ENCODE assay signal across 18 cellular contexts in the genomic region with DNA sequence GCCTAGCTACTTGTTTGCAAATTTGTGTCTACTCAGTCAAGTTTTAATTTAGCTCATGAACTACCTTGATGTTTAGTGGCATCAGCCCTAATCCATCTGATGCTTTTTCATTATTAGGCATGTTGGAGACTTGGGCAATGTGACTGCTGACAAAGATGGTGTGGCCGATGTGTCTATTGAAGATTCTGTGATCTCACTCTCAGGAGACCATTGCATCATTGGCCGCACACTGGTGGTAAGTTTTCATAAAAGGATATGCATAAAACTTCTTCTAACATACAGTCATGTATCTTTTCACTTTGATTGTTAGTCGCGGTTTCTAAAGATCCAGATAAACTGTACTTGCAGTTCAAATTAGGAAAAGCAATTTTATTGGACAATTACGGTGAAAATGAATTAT. TPM values are rescaled to one million over a fixed set of nuclear protein-coding genes. Genes with fewer than 3 reads are reported as not detected.
DNase-seq lines count a peak whose midpoint lies in the region; FAIRE-seq and TF ChIP-seq lines count a peak whose summit lies in the region.
"Had no signal": no experiment of that assay in that cellular context is flagged by ENCODE, and none has a peak within 500 bp of the region (broad histone marks: within the 10 kb centered on the region; RNA-seq: fewer than 3 reads in every experiment).

No MANE protein-coding gene starts in this region.

- H3K27ac ChIP-seq in mammary epithelial cell (ENCODE audit: insufficient read depth, low read depth, low read length) = no peak overlapping the region
- no peak overlapping the region for H3K27ac ChIP-seq in breast epithelium
- peak overlapping the region; percentile 14 for H3K27ac ChIP-seq in OCI-LY7 (ENCODE audit: low read depth, low read length, poor library complexity, severe bottlenecking)
- peak overlapping the region; percentile 53 for H3K27ac ChIP-seq in epithelial cell of prostate

- H3K27ac Mint-ChIP-seq in CD14-positive monocyte = peak overlapping the region in 1 of 7 donors; percentile 13
- H3K27ac Mint-ChIP-seq: activated naive CD4-positive, alpha-beta T cell treated with anti-CD3 and anti-CD28 coated beads, Interleukin-2, amount 50 U/mL, for 72 hours had no signal

- CTCF ChIA-PET in mammary epithelial cell (lab: Charles Lee; ENCODE audit: low non-redundant PET) = no interaction called here
- CTCF ChIA-PET in OCI-LY7 (lab: Charles Lee; ENCODE audit: unreplicated experiment) = no interaction called here

- H3K9me3 ChIP-seq in mammary epithelial cell (replicated peaks; ENCODE audit: insufficient read depth, low read length) = no peaks in the 10 kb centered on the region
- H3K9me3 ChIP-seq in breast epithelium = no peaks in the 10 kb centered on the region
- H3K9me3 ChIP-seq in OCI-LY7 (ENCODE audit: low read length) = no peaks in the 10 kb centered on the region; the same call in 1 of the 2 replicates
- H3K9me3 ChIP-seq: gastroesophageal sphincter, upper lobe of left lung had no signal

- TF ChIP-seq CTCF in mammary epithelial cell (conservative IDR thresholded peaks at IDR 0.05 in 1 of 2, IDR thresholded peaks at IDR 0.05 in 1 of 2; ENCODE audit: extremely low read depth in 1 of 2, insufficient read depth in 1 of 2, low read depth in 1 of 2, low read length in 2 of 2) (no peak), breast epithelium (IDR thresholded peaks at IDR 0.05) (no peak), OCI-LY7 (conservative IDR thresholded peaks at IDR 0.05; ENCODE audit: low read length) (no peak), CD14-positive monocyte (IDR thresholded peaks at IDR 0.05) (no peak)

- TF ChIP-seq POLR2A in breast epithelium (IDR thresholded peaks at IDR 0.05) = no peak

- peaks cover 53 to 54% of the 10 kb centered on the region in 2 donors for H3K36me3 Mint-ChIP-seq in CD14-positive monocyte

- intact Hi-C loops in mammary epithelial cell (cut with micrococcal nuclease) (no loop called here), breast epithelium (cut with DNase I; ENCODE audit: low total_unique reads) (no loop called here), OCI-LY7 (cut with micrococcal nuclease; ENCODE audit: unreplicated experiment) (loop anchor here (5.0 kb wide), 2 partner anchors 35 to 110 kb away; no protein-coding TSS in a partner anchor), CD14-positive monocyte (cut with micrococcal nuclease) (no loop called here)

- no peaks in the 10 kb centered on the region for H3K9me2 ChIP-seq in OCI-LY7 (ENCODE audit: insufficient read depth, low read length)

- in situ Hi-C loops in mammary epithelial cell (cut with MboI; ENCODE audit: low sequenced_read_pairs in 2 of 2) = no loop called here

- no peak overlapping the region for H3K9ac ChIP-seq in mammary epithelial cell (ENCODE audit: insufficient read depth, low read length)

- peaks cover 19% of the 10 kb centered on the region for H3K36me3 ChIP-seq in mammary epithelial cell (ENCODE audit: insufficient read depth, low read length)
- no peaks in the 10 kb centered on the region for H3K36me3 ChIP-seq in breast epithelium
- peaks cover 98% of the 10 kb centered on the region for H3K36me3 ChIP-seq in OCI-LY7 (ENCODE audit: insufficient read depth, low read length)

- no peaks in the 10 kb centered on the region for H3K27me3 Mint-ChIP-seq in CD14-positive monocyte (ENCODE audit: low read depth in 3 of 3)

- H3K4me2 ChIP-seq in mammary epithelial cell (ENCODE audit: insufficient read depth, low read depth, low read length) = peak overlapping the region; percentile 17
- no peak overlapping the region for H3K4me2 ChIP-seq in OCI-LY7 (ENCODE audit: low read length)

- DNase-seq in mammary epithelial cell = no peak
- DNase-seq in breast epithelium (ENCODE audit: low spot score in 2 of 2) = no peak
- DNase-seq in OCI-LY7 (ENCODE audit: low spot score) = no peak
- no peak for DNase-seq in epithelial cell of prostate (ENCODE audit: low read depth, low spot score)
- no peak for DNase-seq in urothelium cell line (ENCODE audit: low spot score)
- no peak for DNase-seq in medulla oblongata (ENCODE audit: extremely low spot score)
- no peak for DNase-seq in NCI-H524 treated with DMSO at 0.1 percent for 48 hours (lab: John Stamatoyannopoulos, UW)
- no peak for DNase-seq in CD14-positive monocyte (ENCODE audit: low spot score)
- DNase-seq: DND-41; NK-92 treated with Interleukin-12 subunit alpha and Interleukin-12 subunit beta, amount 100 ng/mL, for 24 hours; SHP77 treated with DMSO at 0.1 percent for 48 hours; stimulated activated CD4-positive, alpha-beta T cell treated with anti-CD3 and anti-CD28 coated beads, Interleukin-4, amount 100 ng/mL, for 24 hours; T-helper 9 cell; upper lobe of left lung had no signal

- no peak overlapping the region for H2AFZ ChIP-seq in mammary epithelial cell (ENCODE audit: low read depth, low read length)
- no peak overlapping the region for H2AFZ ChIP-seq in OCI-LY7 (ENCODE audit: low read length)

- peaks cover 45% of the 10 kb centered on the region for H3K79me2 ChIP-seq in mammary epithelial cell (ENCODE audit: insufficient read depth, low read length)
- peaks cover 50% of the 10 kb centered on the region for H3K79me2 ChIP-seq in OCI-LY7 (ENCODE audit: insufficient read depth, low read depth, low read length)

- no peaks in the 10 kb centered on the region for H3K27me3 ChIP-seq in mammary epithelial cell (ENCODE audit: insufficient read depth, low read length)
- H3K27me3 ChIP-seq in breast epithelium = no peaks in the 10 kb centered on the region
- H3K27me3 ChIP-seq: gastroesophageal sphincter, upper lobe of left lung had no signal

- BruUV-seq in mammary epithelial cell (replicated peaks; lab: Mats Ljungman, UMichigan) (no TSS peak), OCI-LY7 (replicated peaks; lab: Mats Ljungman, UMichigan) (no TSS peak)

- H3K9me3 Mint-ChIP-seq in CD14-positive monocyte = no peaks in the 10 kb centered on the region
- H3K9me3 Mint-ChIP-seq: activated naive CD4-positive, alpha-beta T cell treated with anti-CD3 and anti-CD28 coated beads, Interleukin-2, amount 50 U/mL, for 72 hours had no signal

- POLR2A ChIA-PET in OCI-LY7 (lab: Charles Lee) = interaction anchor here (0.6 to 1.1 kb wide), 4 partner anchors 20 to 514 kb away, joined by 3 to 4 read pairs (median 3); no protein-coding TSS in a partner anchor

- H3K4me3 ChIP-seq in mammary epithelial cell (replicated peaks in 1 of 3; ENCODE audit: insufficient read depth in 1 of 3, low read depth in 2 of 3, low read length in 3 of 3) = no peak overlapping the region
- no peak overlapping the region for H3K4me3 ChIP-seq in breast epithelium
- H3K4me3 ChIP-seq in OCI-LY7 (ENCODE audit: low read depth, low read length, poor library complexity, severe bottlenecking) = no peak overlapping the region
- H3K4me3 ChIP-seq: gastroesophageal sphincter, upper lobe of left lung had no signal

- peak; percentile 9 for FAIRE-seq in urothelium cell line (lab: Jason Lieb, UNC)
- FAIRE-seq: endometrium, HepG2 had no signal

- no peak overlapping the region for H3K4me3 Mint-ChIP-seq in CD14-positive monocyte

- peaks cover 32% of the 10 kb centered on the region for H3K4me1 Mint-ChIP-seq in CD14-positive monocyte

- 93% methylated on average over 5 of the region's 5 CpGs for WGBS in mammary epithelial cell (ENCODE audit: low coverage, missing lambda C conversion rate)

- H4K20me1 ChIP-seq in mammary epithelial cell (ENCODE audit: insufficient read depth, low read length) = no peaks in the 10 kb centered on the region
- H4K20me1 ChIP-seq in OCI-LY7 (ENCODE audit: insufficient read depth, low read length) = peaks cover 17% of the 10 kb centered on the region; the same call in 1 of the 2 replicates

- H3K4me1 ChIP-seq in mammary epithelial cell (ENCODE audit: insufficient read depth, low read length) (peaks cover 20% of the 10 kb centered on the region), breast epithelium (no peaks in the 10 kb centered on the region), OCI-LY7 (ENCODE audit: insufficient read depth, low read length, poor library complexity, severe bottlenecking) (peaks cover 42% of the 10 kb centered on the region)

- dilution Hi-C loops in mammary epithelial cell (cut with HindIII; ENCODE audit: low sequenced_read_pairs) = loop anchor here (5.0 kb wide), 1 partner anchor 45 kb away; no protein-coding TSS in a partner anchor

RNA-seq across cellular contexts. Expression of a gene that starts 7.6 kb away (rescaled TPM):
- total RNA-seq in mammary epithelial cell = 100 to 1,000 TPM; 104 to 184 TPM
- polyA plus RNA-seq in mammary epithelial cell = 415 TPM
- polyA minus RNA-seq in mammary epithelial cell = 171 TPM
- 100 to 1,000 TPM; 214 to 314 (median 218) TPM for total RNA-seq in breast epithelium
- 229 and 316 TPM in 2 replicates for total RNA-seq in OCI-LY7 (2014; rRNA removed; shearing (Covaris generic))
- 307 and 315 TPM in 2 replicates for total RNA-seq in OCI-LY7 (2022)
- 100 to 1,000 TPM; 157 to 174 TPM for polyA plus RNA-seq in CD14-positive monocyte

Comparison
In these comparisons a context has a peak if more than half of its experiments do, and no peak if none do; other contexts are left out.
1. H3K27ac ChIP-seq: peak in OCI-LY7 (single experiment) and epithelial cell of prostate (single experiment); none in mammary epithelial cell (single experiment) and breast epithelium (0 of 2).